In the genomic region with DNA sequence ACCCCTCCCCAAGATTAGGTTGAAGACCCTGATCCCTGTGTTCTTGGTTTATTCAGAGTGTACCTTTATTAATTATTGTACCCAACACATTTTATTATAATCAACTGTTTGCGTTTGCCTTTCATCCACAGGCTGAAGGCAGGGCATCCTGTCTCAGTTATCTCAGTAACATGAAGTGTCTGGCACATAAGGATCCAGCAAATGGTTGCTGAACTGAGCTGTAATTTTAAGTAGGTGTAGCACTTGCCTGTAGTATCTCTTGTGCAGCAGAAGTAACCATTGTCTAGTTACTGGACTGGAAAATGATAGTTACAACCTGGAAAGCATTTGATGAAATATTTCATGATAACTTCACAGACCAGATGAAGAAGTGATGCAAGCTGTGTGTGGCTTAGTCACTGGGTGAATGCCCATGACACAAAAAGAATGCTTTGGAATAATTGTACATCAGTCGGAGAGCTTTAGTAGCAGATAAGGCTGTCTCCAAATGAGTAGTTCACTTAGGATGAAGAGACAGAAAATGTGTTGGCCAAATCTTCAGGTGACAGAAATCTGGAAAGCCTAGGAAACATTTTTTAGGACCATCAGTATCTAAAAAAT, we compare ENCODE assay signal across 22 cellular contexts. TPM values are rescaled to one million over a fixed set of nuclear protein-coding genes. Genes with fewer than 3 reads are reported as not detected.
DNase-seq lines count a peak whose midpoint lies in the region; ATAC-seq and TF ChIP-seq lines count a peak whose summit lies in the region.
"Had no signal": no experiment of that assay in that cellular context is flagged by ENCODE, and none has a peak within 500 bp of the region (broad histone marks: within the 10 kb centered on the region; RNA-seq: fewer than 3 reads in every experiment).

No MANE protein-coding gene starts in this region.

- ATAC-seq in T-cell (replicated peaks in 1 of 4) = no peak
- ATAC-seq in stimulated activated effector memory CD8-positive, alpha-beta T cell treated with anti-CD3 and anti-CD28 coated beads, Interleukin-12 subunit alpha, Interleukin-12 subunit beta, amount 100 ng/mL, for 72 hours = no peak
- ATAC-seq: foreskin keratinocyte had no signal

- POLR2A ChIA-PET in T-cell (lab: Charles Lee) = interaction anchor here in 1 of 2 donors (0.5 to 0.6 kb wide), 2 partner anchors 31 to 39 kb away, joined by 3 to 20 read pairs; no protein-coding TSS in a partner anchor

- H3K36me3 Mint-ChIP-seq in activated naive CD4-positive, alpha-beta T cell treated with anti-CD3 and anti-CD28 coated beads, Interleukin-2, amount 50 U/mL, for 24 hours = peaks cover 29% of the 10 kb centered on the region
- H3K36me3 Mint-ChIP-seq in activated naive CD4-positive, alpha-beta T cell treated with anti-CD3 and anti-CD28 coated beads, Interleukin-2, amount 10 ng/mL, durations not matched to agents 7 days and 5 days = peaks cover 75% of the 10 kb centered on the region
- H3K36me3 Mint-ChIP-seq in T-cell = peaks cover 56% of the 10 kb centered on the region
- H3K36me3 Mint-ChIP-seq in stimulated activated effector memory CD8-positive, alpha-beta T cell treated with anti-CD3 and anti-CD28 coated beads, Interleukin-12 subunit alpha, Interleukin-12 subunit beta, amount 100 ng/mL, for 72 hours = peaks cover 100% of the 10 kb centered on the region

- CTCF ChIA-PET in activated naive CD4-positive, alpha-beta T cell treated with anti-CD3 and anti-CD28 coated beads, Interleukin-2, amount 10 ng/mL, durations not matched to agents 7 days and 5 days (lab: Charles Lee) = interaction anchor here (0.8 to 1.1 kb wide), 3 partner anchors 49 to 138 kb away, joined by 3 to 4 read pairs (median 3); no protein-coding TSS in a partner anchor
- CTCF ChIA-PET in T-cell (lab: Charles Lee) = interaction anchor here in 1 of 2 donors (0.6 to 1.1 kb wide), 2 partner anchors 114 to 847 kb away, joined by 3 to 5 read pairs; no protein-coding TSS in a partner anchor

- TF ChIP-seq CTCF in choroid plexus epithelial cell (conservative IDR thresholded peaks at IDR 0.05; ENCODE audit: low read depth, low read length) = no peak

- no peak overlapping the region for H3K4me3 ChIP-seq in choroid plexus epithelial cell (ENCODE audit: low read depth, low read length)
- H3K4me3 ChIP-seq: ascending aorta, PC-9, SJSA1 had no signal

- H3K27me3 Mint-ChIP-seq in activated naive CD4-positive, alpha-beta T cell treated with anti-CD3 and anti-CD28 coated beads, Interleukin-2, amount 50 U/mL, for 24 hours = no peaks in the 10 kb centered on the region
- no peaks in the 10 kb centered on the region for H3K27me3 Mint-ChIP-seq in activated naive CD4-positive, alpha-beta T cell treated with anti-CD3 and anti-CD28 coated beads, Interleukin-2, amount 10 ng/mL, durations not matched to agents 7 days and 5 days
- no peaks in the 10 kb centered on the region for H3K27me3 Mint-ChIP-seq in T-cell
- H3K27me3 Mint-ChIP-seq: memory B cell had no signal

- H3K27ac Mint-ChIP-seq in activated naive CD4-positive, alpha-beta T cell treated with anti-CD3 and anti-CD28 coated beads, Interleukin-2, amount 50 U/mL, for 24 hours = peak overlapping the region; percentile 67
- H3K27ac Mint-ChIP-seq in activated naive CD4-positive, alpha-beta T cell treated with anti-CD3 and anti-CD28 coated beads, Interleukin-2, amount 10 ng/mL, durations not matched to agents 7 days and 5 days = no peak overlapping the region
- peak overlapping the region; percentile 5 to 37 for H3K27ac Mint-ChIP-seq in T-cell
- H3K27ac Mint-ChIP-seq in stimulated activated effector memory CD8-positive, alpha-beta T cell treated with anti-CD3 and anti-CD28 coated beads, Interleukin-12 subunit alpha, Interleukin-12 subunit beta, amount 100 ng/mL, for 72 hours = peak overlapping the region; percentile 84
- H3K27ac Mint-ChIP-seq: HFFc6, memory B cell, nephron had no signal

- no peak for DNase-seq in activated naive CD4-positive, alpha-beta T cell treated with anti-CD3 and anti-CD28 coated beads, Interleukin-2, amount 10 ng/mL, durations not matched to agents 7 days and 5 days
- DNase-seq in T-cell (no peak), choroid plexus epithelial cell (ENCODE audit: low read depth) (peak; percentile 36), HT-29 (ENCODE audit: low spot score) (no peak), germinal center (ENCODE audit: low spot score) (no peak)
- DNase-seq in stimulated activated effector memory CD8-positive, alpha-beta T cell treated with anti-CD3 and anti-CD28 coated beads, Interleukin-12 subunit alpha, Interleukin-12 subunit beta, amount 100 ng/mL, for 72 hours (ENCODE audit: low spot score in 2 of 2) = no peak
- DNase-seq in stimulated activated CD4-positive, alpha-beta T cell treated with anti-CD3 and anti-CD28 coated beads, Interleukin-12 subunit alpha, Interleukin-12 subunit beta, amount 100 ng/mL, for 4 hours = no peak
- DNase-seq: activated CD4-positive, CD25-positive, alpha-beta regulatory T cell; activated effector memory CD4-positive, alpha-beta T cell treated with anti-CD3 and anti-CD28 coated beads, Interleukin-2, amount 50 U/mL, for 16 hours; foreskin keratinocyte; HFFc6; KBM-7; kidney glomerular epithelial cell; NCI-H226; PC-9; stimulated activated CD4-positive, alpha-beta T cell treated with anti-CD3 and anti-CD28 coated beads, Interleukin-2, amount 100 ng/mL, for 24 hours; T-helper 9 cell had no signal

- H3K4me3 Mint-ChIP-seq in activated naive CD4-positive, alpha-beta T cell treated with anti-CD3 and anti-CD28 coated beads, Interleukin-2, amount 50 U/mL, for 24 hours = no peak overlapping the region
- H3K4me3 Mint-ChIP-seq in activated naive CD4-positive, alpha-beta T cell treated with anti-CD3 and anti-CD28 coated beads, Interleukin-2, amount 10 ng/mL, durations not matched to agents 7 days and 5 days = no peak overlapping the region
- no peak overlapping the region for H3K4me3 Mint-ChIP-seq in T-cell
- no peak overlapping the region for H3K4me3 Mint-ChIP-seq in stimulated activated effector memory CD8-positive, alpha-beta T cell treated with anti-CD3 and anti-CD28 coated beads, Interleukin-12 subunit alpha, Interleukin-12 subunit beta, amount 100 ng/mL, for 72 hours
- H3K4me3 Mint-ChIP-seq: HFFc6, memory B cell, nephron had no signal

- H3K9me3 Mint-ChIP-seq in activated naive CD4-positive, alpha-beta T cell treated with anti-CD3 and anti-CD28 coated beads, Interleukin-2, amount 50 U/mL, for 24 hours = no peaks in the 10 kb centered on the region
- no peaks in the 10 kb centered on the region for H3K9me3 Mint-ChIP-seq in activated naive CD4-positive, alpha-beta T cell treated with anti-CD3 and anti-CD28 coated beads, Interleukin-2, amount 10 ng/mL, durations not matched to agents 7 days and 5 days
- no peaks in the 10 kb centered on the region for H3K9me3 Mint-ChIP-seq in T-cell
- H3K9me3 Mint-ChIP-seq in stimulated activated effector memory CD8-positive, alpha-beta T cell treated with anti-CD3 and anti-CD28 coated beads, Interleukin-12 subunit alpha, Interleukin-12 subunit beta, amount 100 ng/mL, for 72 hours = no peaks in the 10 kb centered on the region
- H3K9me3 Mint-ChIP-seq: HFFc6, memory B cell, nephron had no signal

- peaks cover 18% of the 10 kb centered on the region for H3K4me1 Mint-ChIP-seq in activated naive CD4-positive, alpha-beta T cell treated with anti-CD3 and anti-CD28 coated beads, Interleukin-2, amount 50 U/mL, for 24 hours
- peaks cover 4% of the 10 kb centered on the region for H3K4me1 Mint-ChIP-seq in activated naive CD4-positive, alpha-beta T cell treated with anti-CD3 and anti-CD28 coated beads, Interleukin-2, amount 10 ng/mL, durations not matched to agents 7 days and 5 days
- H3K4me1 Mint-ChIP-seq in T-cell = peaks cover 6 to 18% (median 14%) of the 10 kb centered on the region in 3 donors
- H3K4me1 Mint-ChIP-seq in stimulated activated effector memory CD8-positive, alpha-beta T cell treated with anti-CD3 and anti-CD28 coated beads, Interleukin-12 subunit alpha, Interleukin-12 subunit beta, amount 100 ng/mL, for 72 hours = peaks cover 34% of the 10 kb centered on the region
- H3K4me1 Mint-ChIP-seq: memory B cell had no signal

RNA-seq across cellular contexts. Expression of gene ESRP2, which starts 56.6 kb away (rescaled TPM):
- total RNA-seq in T-cell = under 1 TPM in 3 of 5 donors, not detected in 2; 0.47 to 0.79 (median 0.62) TPM
- 104 and 122 TPM in 2 replicates for total RNA-seq in HT-29 (2014; rRNA removed; shearing (Covaris generic))
- total RNA-seq: ascending aorta had no signal

Comparison
In these comparisons a context has a peak if more than half of its experiments do, and no peak if none do; other contexts are left out.
1. RNA of gene ESRP2, which starts 56.6 kb away (total RNA-seq): 104 to 122 TPM in HT-29; 0.47 to 0.79 TPM in T-cell; every median in the first group is over 10 times any median in the second.